1 cellular context compared by ENCODE assay signal in genomic region chr11:126474888-126475626, GRCh38.
TF ChIP-seq lines count a peak whose summit lies in the region.

No MANE protein-coding gene starts in this region.

TF ChIP-seq in endothelial cell of umbilical vein, 7 proteins besides CTCF, POLR2A, EP300 and RAD21:
- no peak for TF ChIP-seq MAX (IDR thresholded peaks at IDR 0.05; ENCODE audit: insufficient read depth, insufficient read length)
- no peak for TF ChIP-seq GATA2 (IDR thresholded peaks at IDR 0.05; ENCODE audit: insufficient read depth, insufficient read length, low read depth, low read length)
- TF ChIP-seq MYC (IDR thresholded peaks at IDR 0.05; ENCODE audit: low read depth, low read length), result no peak
- TF ChIP-seq POLR2AphosphoS5 (IDR thresholded peaks at IDR 0.05; ENCODE audit: insufficient read depth, low read depth, low read length), result no peak
- no peak for TF ChIP-seq EZH2 (IDR thresholded peaks at IDR 0.05; ENCODE audit: borderline replicate concordance, low read depth, low read length, severe bottlenecking)
- no peak for TF ChIP-seq FOS (IDR thresholded peaks at IDR 0.05; ENCODE audit: borderline replicate concordance, insufficient read depth, low read length)
- no peak for TF ChIP-seq JUN (IDR thresholded peaks at IDR 0.05; ENCODE audit: borderline replicate concordance, insufficient read depth, insufficient read length, low read depth)
TF ChIP-seq in endothelial cell of umbilical vein: peak in this region for 0.
